1 cellular context compared by ENCODE assay signal in the genomic region with DNA sequence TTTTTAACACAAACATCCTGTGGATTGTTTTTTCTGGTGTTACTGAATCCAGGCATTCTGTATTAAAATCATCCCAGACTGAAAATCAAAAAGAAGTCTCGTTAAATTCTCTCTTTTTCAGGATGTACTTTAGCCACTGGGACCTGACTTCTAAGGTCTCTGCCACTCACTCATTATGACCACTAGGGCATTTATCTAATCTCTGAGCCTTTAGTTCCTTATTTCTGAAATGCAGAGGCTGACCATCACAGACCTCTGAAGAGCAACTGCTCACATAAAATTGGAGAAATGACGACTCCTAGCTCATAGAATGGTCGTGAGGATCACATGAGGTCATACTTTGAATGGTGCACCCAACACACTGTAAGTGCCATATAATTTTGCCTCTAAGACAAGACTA.
TF ChIP-seq lines count a peak whose summit lies in the region.

No MANE protein-coding gene starts in this region.

TF ChIP-seq in HCT116, 20 proteins besides CTCF, POLR2A, EP300 and RAD21 (continued from another document):
- TF ChIP-seq, protein P1, sequence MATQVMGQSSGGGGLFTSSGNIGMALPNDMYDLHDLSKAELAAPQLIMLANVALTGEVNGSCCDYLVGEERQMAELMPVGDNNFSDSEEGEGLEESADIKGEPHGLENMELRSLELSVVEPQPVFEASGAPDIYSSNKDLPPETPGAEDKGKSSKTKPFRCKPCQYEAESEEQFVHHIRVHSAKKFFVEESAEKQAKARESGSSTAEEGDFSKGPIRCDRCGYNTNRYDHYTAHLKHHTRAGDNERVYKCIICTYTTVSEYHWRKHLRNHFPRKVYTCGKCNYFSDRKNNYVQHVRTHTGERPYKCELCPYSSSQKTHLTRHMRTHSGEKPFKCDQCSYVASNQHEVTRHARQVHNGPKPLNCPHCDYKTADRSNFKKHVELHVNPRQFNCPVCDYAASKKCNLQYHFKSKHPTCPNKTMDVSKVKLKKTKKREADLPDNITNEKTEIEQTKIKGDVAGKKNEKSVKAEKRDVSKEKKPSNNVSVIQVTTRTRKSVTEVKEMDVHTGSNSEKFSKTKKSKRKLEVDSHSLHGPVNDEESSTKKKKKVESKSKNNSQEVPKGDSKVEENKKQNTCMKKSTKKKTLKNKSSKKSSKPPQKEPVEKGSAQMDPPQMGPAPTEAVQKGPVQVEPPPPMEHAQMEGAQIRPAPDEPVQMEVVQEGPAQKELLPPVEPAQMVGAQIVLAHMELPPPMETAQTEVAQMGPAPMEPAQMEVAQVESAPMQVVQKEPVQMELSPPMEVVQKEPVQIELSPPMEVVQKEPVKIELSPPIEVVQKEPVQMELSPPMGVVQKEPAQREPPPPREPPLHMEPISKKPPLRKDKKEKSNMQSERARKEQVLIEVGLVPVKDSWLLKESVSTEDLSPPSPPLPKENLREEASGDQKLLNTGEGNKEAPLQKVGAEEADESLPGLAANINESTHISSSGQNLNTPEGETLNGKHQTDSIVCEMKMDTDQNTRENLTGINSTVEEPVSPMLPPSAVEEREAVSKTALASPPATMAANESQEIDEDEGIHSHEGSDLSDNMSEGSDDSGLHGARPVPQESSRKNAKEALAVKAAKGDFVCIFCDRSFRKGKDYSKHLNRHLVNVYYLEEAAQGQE (IDR thresholded peaks at IDR 0.05; ENCODE audit: low read depth) = no peak
- no peak for TF ChIP-seq SRF (IDR thresholded peaks at IDR 0.05; ENCODE audit: low read depth)
